12 cellular contexts compared by ENCODE assay signal in the genomic region with DNA sequence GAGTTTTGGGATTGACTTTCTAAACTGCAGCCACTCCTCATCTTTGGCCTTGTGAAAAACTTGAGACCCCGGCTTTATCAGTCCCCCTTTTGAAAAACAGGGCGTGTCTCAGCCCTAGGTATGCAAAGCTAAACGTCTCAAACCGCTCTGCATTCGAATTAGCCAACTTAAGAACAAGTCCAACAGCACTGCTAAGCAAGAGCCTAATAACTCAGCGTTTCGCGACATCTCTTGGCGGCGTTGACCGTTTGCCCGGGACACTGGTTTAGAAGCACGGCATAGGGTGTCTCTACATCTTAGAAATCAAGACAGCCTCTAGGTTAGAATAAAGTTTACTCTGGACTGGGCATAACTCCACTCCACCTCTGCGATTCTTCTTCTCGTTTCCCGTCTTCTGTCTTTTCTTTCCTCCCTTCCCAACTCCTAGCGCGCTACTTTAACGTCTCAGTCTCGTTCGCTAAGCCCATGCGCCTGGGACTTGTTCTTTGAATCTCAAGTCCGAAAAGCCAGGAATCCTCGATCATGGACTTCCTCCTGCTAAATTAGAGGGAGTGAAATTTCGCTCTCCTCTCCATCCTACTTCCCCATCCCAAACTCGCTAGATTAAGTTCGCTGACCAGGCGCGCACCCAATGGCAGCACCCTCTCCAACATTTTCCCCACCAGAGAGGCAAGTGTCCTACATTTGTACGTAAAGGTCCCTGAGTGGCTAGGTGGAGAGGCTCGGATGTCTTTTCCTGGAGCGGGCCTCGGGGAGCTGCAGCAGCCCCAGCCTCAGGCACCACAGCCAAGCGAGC. TPM values are rescaled to one million over a fixed set of nuclear protein-coding genes. Genes with fewer than 3 reads are reported as not detected.
DNase-seq lines count a peak whose midpoint lies in the region; ATAC-seq and TF ChIP-seq lines count a peak whose summit lies in the region.
"Had no signal": no experiment of that assay in that cellular context is flagged by ENCODE, and none has a peak within 500 bp of the region (broad histone marks: within the 10 kb centered on the region; RNA-seq: fewer than 3 reads in every experiment).

No MANE protein-coding gene starts in this region.

- peaks cover 34% of the 10 kb centered on the region for H3K4me1 ChIP-seq in left ventricle myocardium inferior
- H3K4me1 ChIP-seq in endodermal cell (ENCODE audit: control insufficient read depth, insufficient read depth, low read length), result peaks cover 7% of the 10 kb centered on the region
- H3K4me1 ChIP-seq: Caco-2 had no signal

- WGBS in endodermal cell (ENCODE audit: insufficient coverage in 1 of 2, insufficient read length in 1 of 2), 2 experiments, result 2 to 3% methylated on average over 17 to 34 of the region's 34 CpGs

- ATAC-seq in HG03354 (IDR thresholded peaks at IDR 0.05; ENCODE audit: poor library complexity, severe bottlenecking, unreplicated experiment) (no peak), HG03439 (IDR thresholded peaks at IDR 0.05; ENCODE audit: unreplicated experiment) (no peak)
- ATAC-seq in natural killer cell treated with Interleukin-12 subunit alpha and Interleukin-12 subunit beta and Interleukin-15 and Interleukin-18, amount 100 ng/mL, for 72 hours, result no peak

- H3K4me3 ChIP-seq in left ventricle myocardium inferior (peak overlapping the region; percentile 67), endodermal cell (ENCODE audit: low read length) (peak overlapping the region; percentile 77)

- no peak overlapping the region for H3K9ac ChIP-seq in endodermal cell (ENCODE audit: extremely low read depth, low read length, poor library complexity, severe bottlenecking)

- TF ChIP-seq CTCF in left ventricle myocardium inferior (IDR thresholded peaks at IDR 0.05; ENCODE audit: borderline replicate concordance) (no peak), endodermal cell (conservative IDR thresholded peaks at IDR 0.05) (no peak), nephron (IDR thresholded peaks at IDR 0.05; ENCODE audit: unreplicated experiment in 3 of 3) (no peak)

- H3K27me3 ChIP-seq in left ventricle myocardium inferior (ENCODE audit: low read depth) (peaks cover 99% of the 10 kb centered on the region), endodermal cell (ENCODE audit: control insufficient read depth, insufficient read depth, low read length, poor library complexity, severe bottlenecking) (peaks cover 97% of the 10 kb centered on the region)

- H3K4me1 Mint-ChIP-seq in endodermal cell, result peaks cover 39% of the 10 kb centered on the region
- peaks cover 12% of the 10 kb centered on the region for H3K4me1 Mint-ChIP-seq in nephron
- H3K4me1 Mint-ChIP-seq in natural killer cell treated with Interleukin-12 subunit alpha and Interleukin-12 subunit beta and Interleukin-15 and Interleukin-18, amount 100 ng/mL, for 72 hours (ENCODE audit: low read depth in 2 of 2), result peaks cover 3 to 5% of the 10 kb centered on the region in 2 donors

- H3K27ac ChIP-seq in left ventricle myocardium inferior (replicated peaks) (no peak overlapping the region), endodermal cell (ENCODE audit: low read depth, low read length) (no peak overlapping the region)

- H3K27me3 Mint-ChIP-seq in endodermal cell (ENCODE audit: insufficient read depth), result peaks cover 97% of the 10 kb centered on the region
- peaks cover 94% of the 10 kb centered on the region for H3K27me3 Mint-ChIP-seq in nephron (ENCODE audit: low read depth)
- H3K27me3 Mint-ChIP-seq in natural killer cell treated with Interleukin-12 subunit alpha and Interleukin-12 subunit beta and Interleukin-15 and Interleukin-18, amount 100 ng/mL, for 72 hours, result peaks cover 50 to 66% of the 10 kb centered on the region in 2 donors

- intact Hi-C loops in left ventricle myocardium inferior (cut with micrococcal nuclease), result no loop called here
- intact Hi-C loops in cardiac septum (cut with DNase I), result no loop called here

- H3K4me3 Mint-ChIP-seq in endodermal cell (peak overlapping the region; percentile 53), nephron (peak overlapping the region; percentile 69 to 85 (median 69))
- H3K4me3 Mint-ChIP-seq in natural killer cell treated with Interleukin-12 subunit alpha and Interleukin-12 subunit beta and Interleukin-15 and Interleukin-18, amount 100 ng/mL, for 72 hours, result no peak overlapping the region

- H3K36me3 Mint-ChIP-seq in endodermal cell (ENCODE audit: low read depth) (no peaks in the 10 kb centered on the region), nephron (ENCODE audit: low read depth) (no peaks in the 10 kb centered on the region)
- no peaks in the 10 kb centered on the region for H3K36me3 Mint-ChIP-seq in natural killer cell treated with Interleukin-12 subunit alpha and Interleukin-12 subunit beta and Interleukin-15 and Interleukin-18, amount 100 ng/mL, for 72 hours

- no peak for DNase-seq in left ventricle myocardium inferior
- DNase-seq in cardiac septum (ENCODE audit: low spot score), result no peak
- DNase-seq in endodermal cell, result peak; percentile 64
- DNase-seq in KG1 (lab: John Stamatoyannopoulos, UW), result no peak
- DNase-seq in natural killer cell treated with Interleukin-12 subunit alpha and Interleukin-12 subunit beta and Interleukin-15 and Interleukin-18, amount 100 ng/mL, for 72 hours (ENCODE audit: low spot score), result no peak
- DNase-seq: activated CD4-positive, CD25-positive, alpha-beta regulatory T cell treated with anti-CD3 and anti-CD28 coated beads, Interleukin-2, amount 50 U/mL, for 72 hours; Caco-2; dermis blood vessel endothelial cell; stimulated activated naive CD4-positive, alpha-beta T cell treated with Interleukin-2 at 50 U/mL for 16 hours had no signal

- H3K36me3 ChIP-seq in left ventricle myocardium inferior (no peaks in the 10 kb centered on the region), endodermal cell (ENCODE audit: control insufficient read depth, insufficient read depth, low read length) (no peaks in the 10 kb centered on the region)

- H3K9me3 ChIP-seq in left ventricle myocardium inferior (replicated peaks) (no peaks in the 10 kb centered on the region), endodermal cell (ENCODE audit: control insufficient read depth, low read length) (no peaks in the 10 kb centered on the region)
- H3K9me3 ChIP-seq: Caco-2 had no signal

- H3K9me3 Mint-ChIP-seq in endodermal cell (no peaks in the 10 kb centered on the region), nephron (no peaks in the 10 kb centered on the region)
- H3K9me3 Mint-ChIP-seq in natural killer cell treated with Interleukin-12 subunit alpha and Interleukin-12 subunit beta and Interleukin-15 and Interleukin-18, amount 100 ng/mL, for 72 hours, result no peaks in the 10 kb centered on the region

- H3K27ac Mint-ChIP-seq in endodermal cell (no peak overlapping the region), nephron (no peak overlapping the region)
- H3K27ac Mint-ChIP-seq in natural killer cell treated with Interleukin-12 subunit alpha and Interleukin-12 subunit beta and Interleukin-15 and Interleukin-18, amount 100 ng/mL, for 72 hours, result no peak overlapping the region

RNA-seq across cellular contexts. Expression of a gene that starts 10.5 kb away (rescaled TPM):
- 0.66 TPM for total RNA-seq in left ventricle myocardium inferior
- total RNA-seq in cardiac septum, result 0.54 TPM
- total RNA-seq in endodermal cell, result under 1 TPM; 0.51 to 0.69 TPM
- polyA plus RNA-seq in endodermal cell (2013, experiment 1 of 2), result 39.2 TPM
- 32.0 TPM for polyA plus RNA-seq in endodermal cell (2013, experiment 2 of 2)
- total RNA-seq in natural killer cell treated with Interleukin-12 subunit alpha and Interleukin-12 subunit beta and Interleukin-15 and Interleukin-18, amount 100 ng/mL, for 72 hours, result under 1 TPM; 0.07 to 0.31 TPM
